ENCODE assay signal across 16 cellular contexts in genomic region chr10:129727071-129727470, GRCh38.
DNase-seq lines count a peak whose midpoint lies in the region; ATAC-seq, FAIRE-seq and TF ChIP-seq lines count a peak whose summit lies in the region.
"Had no signal": no experiment of that assay in that cellular context is flagged by ENCODE, and none has a peak within 500 bp of the region (broad histone marks: within the 10 kb centered on the region; RNA-seq: fewer than 3 reads in every experiment).

No MANE protein-coding gene starts in this region.

- CTCF ChIA-PET in activated CD4-positive, alpha-beta memory T cell treated with anti-CD3 and anti-CD28 coated beads for 36 hours (lab: Charles Lee) = no interaction called here

- H3K36me3 ChIP-seq in endodermal cell (ENCODE audit: control insufficient read depth, insufficient read depth, low read length) = no peaks in the 10 kb centered on the region

- H3K4me1 ChIP-seq in endodermal cell (ENCODE audit: control insufficient read depth, insufficient read depth, low read length) = no peaks in the 10 kb centered on the region
- H3K4me1 ChIP-seq: A549, BLaER1 had no signal

- no peak for ATAC-seq in effector memory CD8-positive, alpha-beta T cell (replicated peaks)
- ATAC-seq: A549 had no signal

- H3K9me3 Mint-ChIP-seq in activated CD4-positive, alpha-beta T cell treated with anti-CD3 and anti-CD28 coated beads, Interleukin-2, amount 10 ng/mL, durations not matched to agents 24 days and 14 days = peaks cover 18% of the 10 kb centered on the region
- H3K9me3 Mint-ChIP-seq in endodermal cell = peaks cover 31% of the 10 kb centered on the region
- peaks cover 40% of the 10 kb centered on the region for H3K9me3 Mint-ChIP-seq in activated CD4-positive, alpha-beta memory T cell treated with anti-CD3 and anti-CD28 coated beads for 36 hours
- peaks cover 0 to 7% of the 10 kb centered on the region in 2 donors for H3K9me3 Mint-ChIP-seq in effector memory CD8-positive, alpha-beta T cell

- H3K9me3 ChIP-seq in endodermal cell (ENCODE audit: control insufficient read depth, low read length) = peaks cover 14% of the 10 kb centered on the region
- H3K9me3 ChIP-seq: A549 had no signal

- POLR2A ChIA-PET in activated CD4-positive, alpha-beta memory T cell treated with anti-CD3 and anti-CD28 coated beads for 36 hours (lab: Charles Lee) = no interaction called here

- WGBS in endodermal cell (ENCODE audit: insufficient coverage in 1 of 2, insufficient read length in 1 of 2), 2 experiments = 92 to 100% methylated on average over 5 to 6 of the region's 6 CpGs

- H3K4me3 ChIP-seq in endodermal cell (ENCODE audit: low read length) = no peak overlapping the region
- H3K4me3 ChIP-seq: A549, BLaER1 had no signal

- H3K27ac Mint-ChIP-seq in activated CD4-positive, alpha-beta T cell treated with anti-CD3 and anti-CD28 coated beads, Interleukin-2, amount 10 ng/mL, durations not matched to agents 24 days and 14 days = no peak overlapping the region
- H3K27ac Mint-ChIP-seq in endodermal cell = no peak overlapping the region
- H3K27ac Mint-ChIP-seq in activated CD4-positive, alpha-beta memory T cell treated with anti-CD3 and anti-CD28 coated beads for 36 hours = no peak overlapping the region
- peak overlapping the region in 1 of 2 donors; percentile 17 for H3K27ac Mint-ChIP-seq in effector memory CD8-positive, alpha-beta T cell
- H3K27ac Mint-ChIP-seq: H9 had no signal

- intact Hi-C loops in activated CD4-positive, alpha-beta T cell treated with anti-CD3 and anti-CD28 coated beads, Interleukin-2, amount 10 ng/mL, durations not matched to agents 24 days and 14 days (cut with micrococcal nuclease) = no loop called here
- intact Hi-C loops in activated CD4-positive, alpha-beta memory T cell treated with anti-CD3 and anti-CD28 coated beads for 36 hours (cut with micrococcal nuclease) = no loop called here

- H3K27me3 Mint-ChIP-seq in activated CD4-positive, alpha-beta T cell treated with anti-CD3 and anti-CD28 coated beads, Interleukin-2, amount 10 ng/mL, durations not matched to agents 24 days and 14 days = no peaks in the 10 kb centered on the region
- H3K27me3 Mint-ChIP-seq in endodermal cell (ENCODE audit: insufficient read depth) = peaks cover 14% of the 10 kb centered on the region
- H3K27me3 Mint-ChIP-seq in activated CD4-positive, alpha-beta memory T cell treated with anti-CD3 and anti-CD28 coated beads for 36 hours = no peaks in the 10 kb centered on the region
- H3K27me3 Mint-ChIP-seq in effector memory CD8-positive, alpha-beta T cell = no peaks in the 10 kb centered on the region
- H3K27me3 Mint-ChIP-seq: CD4-positive, alpha-beta memory T cell had no signal

- FAIRE-seq in D721Med (lab: Jason Lieb, UNC) = no peak
- FAIRE-seq: A549 had no signal

- no peaks in the 10 kb centered on the region for H3K4me1 Mint-ChIP-seq in activated CD4-positive, alpha-beta T cell treated with anti-CD3 and anti-CD28 coated beads, Interleukin-2, amount 10 ng/mL, durations not matched to agents 24 days and 14 days
- H3K4me1 Mint-ChIP-seq in endodermal cell = peaks cover 12% of the 10 kb centered on the region
- H3K4me1 Mint-ChIP-seq in activated CD4-positive, alpha-beta memory T cell treated with anti-CD3 and anti-CD28 coated beads for 36 hours (ENCODE audit: low read depth) = no peaks in the 10 kb centered on the region
- peaks cover 0 to 4% of the 10 kb centered on the region in 2 donors for H3K4me1 Mint-ChIP-seq in effector memory CD8-positive, alpha-beta T cell (ENCODE audit: low read depth in 2 of 2)
- H3K4me1 Mint-ChIP-seq: CD14-positive monocyte; CD4-positive, alpha-beta memory T cell had no signal

- peak; percentile 20 for DNase-seq in activated CD4-positive, alpha-beta T cell treated with anti-CD3 and anti-CD28 coated beads, Interleukin-2, amount 10 ng/mL, durations not matched to agents 24 days and 14 days
- DNase-seq in activated CD4-positive, alpha-beta T cell treated with anti-CD3 and anti-CD28 coated beads, Interleukin-2, amount 50 U/mL, for 48 hours = no peak
- DNase-seq in endodermal cell (peak; percentile 37), mesenteric fat pad (ENCODE audit: low spot score) (peak; percentile 82), D721Med (ENCODE audit: insufficient read length, low spot score) (no peak)
- no peak for DNase-seq in activated CD4-positive, alpha-beta memory T cell treated with anti-CD3 and anti-CD28 coated beads for 36 hours
- DNase-seq in effector memory CD8-positive, alpha-beta T cell = no peak
- DNase-seq: CD4-positive, alpha-beta memory T cell; DMS79 treated with DMSO at 0.1 percent for 48 hours; GF-D8; GOT3; H9 had no signal

- H3K27ac ChIP-seq in endodermal cell (ENCODE audit: low read depth, low read length) = no peak overlapping the region
- H3K27ac ChIP-seq: 22Rv1, A549, BLaER1 had no signal

- no peak overlapping the region for H3K4me3 Mint-ChIP-seq in activated CD4-positive, alpha-beta T cell treated with anti-CD3 and anti-CD28 coated beads, Interleukin-2, amount 10 ng/mL, durations not matched to agents 24 days and 14 days
- H3K4me3 Mint-ChIP-seq in endodermal cell = no peak overlapping the region
- no peak overlapping the region for H3K4me3 Mint-ChIP-seq in activated CD4-positive, alpha-beta memory T cell treated with anti-CD3 and anti-CD28 coated beads for 36 hours
- H3K4me3 Mint-ChIP-seq in effector memory CD8-positive, alpha-beta T cell = no peak overlapping the region
- H3K4me3 Mint-ChIP-seq: CD14-positive monocyte; CD4-positive, alpha-beta memory T cell; H9 had no signal

- TF ChIP-seq CTCF in endodermal cell (conservative IDR thresholded peaks at IDR 0.05) = no peak
- TF ChIP-seq CTCF in D721Med (IDR thresholded peaks at IDR 0.05; ENCODE audit: insufficient read depth, missing control alignments) = no peak

- no peaks in the 10 kb centered on the region for H3K27me3 ChIP-seq in endodermal cell (ENCODE audit: control insufficient read depth, insufficient read depth, low read length, poor library complexity, severe bottlenecking)
- H3K27me3 ChIP-seq: BLaER1 had no signal

- no peaks in the 10 kb centered on the region for H3K36me3 Mint-ChIP-seq in activated CD4-positive, alpha-beta T cell treated with anti-CD3 and anti-CD28 coated beads, Interleukin-2, amount 10 ng/mL, durations not matched to agents 24 days and 14 days (ENCODE audit: low read depth)
- peaks cover 38% of the 10 kb centered on the region for H3K36me3 Mint-ChIP-seq in endodermal cell (ENCODE audit: low read depth)
- H3K36me3 Mint-ChIP-seq in activated CD4-positive, alpha-beta memory T cell treated with anti-CD3 and anti-CD28 coated beads for 36 hours = peaks cover 43% of the 10 kb centered on the region
- peaks cover 3% of the 10 kb centered on the region for H3K36me3 Mint-ChIP-seq in effector memory CD8-positive, alpha-beta T cell (ENCODE audit: insufficient read depth)

- no peak overlapping the region for H3K9ac ChIP-seq in endodermal cell (ENCODE audit: extremely low read depth, low read length, poor library complexity, severe bottlenecking)
- H3K9ac ChIP-seq: BLaER1 had no signal

Comparison
In these comparisons a context has a peak if more than half of its experiments do, and no peak if none do; other contexts are left out.
1. DNase-seq: peak in activated CD4-positive, alpha-beta T cell treated with anti-CD3 and anti-CD28 coated beads, Interleukin-2, amount 10 ng/mL, durations not matched to agents 24 days and 14 days (single experiment), endodermal cell (single experiment) and mesenteric fat pad (single experiment); none in activated CD4-positive, alpha-beta T cell treated with anti-CD3 and anti-CD28 coated beads, Interleukin-2, amount 50 U/mL, for 48 hours (0 of 2), activated CD4-positive, alpha-beta memory T cell treated with anti-CD3 and anti-CD28 coated beads for 36 hours (single experiment), effector memory CD8-positive, alpha-beta T cell (0 of 3) and D721Med (single experiment).